22 cellular contexts compared by ENCODE assay signal in genomic region chr16:11283820-11284248, GRCh38.
DNase-seq lines count a peak whose midpoint lies in the region; ATAC-seq and TF ChIP-seq lines count a peak whose summit lies in the region.
"Had no signal": no experiment of that assay in that cellular context is flagged by ENCODE, and none has a peak within 500 bp of the region (broad histone marks: within the 10 kb centered on the region; RNA-seq: fewer than 3 reads in every experiment).

No MANE protein-coding gene starts in this region.

- no peaks in the 10 kb centered on the region for H3K79me2 ChIP-seq in MM.1S (ENCODE audit: low read length)

- ATAC-seq in GM21447 (IDR thresholded peaks at IDR 0.05; ENCODE audit: unreplicated experiment): no peak
- ATAC-seq: activated T-cell treated with anti-CD3 and anti-CD28 coated beads, Interleukin-2, amount 50 U/mL, for 72 hours; left colon; psoas muscle; T-helper 17 cell had no signal

- TF ChIP-seq CTCF in retinal pigment epithelial cell (conservative IDR thresholded peaks at IDR 0.05; ENCODE audit: low read depth, low read length) (peak; percentile 6), MM.1S (IDR thresholded peaks at IDR 0.05; ENCODE audit: low read length) (no peak)

- H3K4me3 ChIP-seq in retinal pigment epithelial cell (ENCODE audit: low read length): no peak overlapping the region
- no peak overlapping the region for H3K4me3 ChIP-seq in MM.1S (ENCODE audit: low read length)
- H3K4me3 ChIP-seq: colonic mucosa, psoas muscle, uterus had no signal

- H3K36me3 ChIP-seq in MM.1S (replicated peaks; ENCODE audit: insufficient read depth, low read length): no peaks in the 10 kb centered on the region
- H3K36me3 ChIP-seq: colonic mucosa, uterus had no signal

- H3K4me2 ChIP-seq in MM.1S (ENCODE audit: low read depth, low read length): no peak overlapping the region

- no peak overlapping the region for H2AFZ ChIP-seq in MM.1S (ENCODE audit: low read length)

- H3K4me1 ChIP-seq in MM.1S (ENCODE audit: low read length): 0 out of 2 replicates have a peak, but pooled peaks cover 7% of the 10 kb centered on the region
- H3K4me1 ChIP-seq: colonic mucosa, psoas muscle, uterus had no signal

- H3K27ac ChIP-seq in MM.1S (ENCODE audit: low read length): no peak overlapping the region
- H3K27ac ChIP-seq: colonic mucosa, psoas muscle, uterus had no signal

- H3K27me3 ChIP-seq in MM.1S (replicated peaks; ENCODE audit: insufficient read depth, low read length): 0 out of 2 replicates have a peak, but pooled peaks cover 3% of the 10 kb centered on the region
- H3K27me3 ChIP-seq: colonic mucosa, uterus had no signal

- H4K20me1 ChIP-seq in MM.1S (ENCODE audit: insufficient read depth, low read length): no peaks in the 10 kb centered on the region

- H3F3A ChIP-seq in MM.1S (ENCODE audit: insufficient read depth, low read length): no peaks in the 10 kb centered on the region

- no peak overlapping the region for H3K9ac ChIP-seq in MM.1S (ENCODE audit: low read length)

- no peaks in the 10 kb centered on the region for H3K9me3 ChIP-seq in MM.1S (replicated peaks; ENCODE audit: insufficient read depth, low read length)
- H3K9me3 ChIP-seq: colonic mucosa, psoas muscle, uterus had no signal

- DNase-seq in NOMO-1 treated with DMSO at 0.1 percent for 48 hours (lab: John Stamatoyannopoulos, UW; ENCODE audit: unreplicated experiment) (peak; percentile 28), NOMO-1 treated with dmso at 0.1 percent for 144 hours (lab: John Stamatoyannopoulos, UW; ENCODE audit: unreplicated experiment) (no peak), MV-4-11 (lab: John Stamatoyannopoulos, UW) (peak; percentile 51), fibroblast of gingiva (ENCODE audit: low read depth) (peak; percentile 14), retinal pigment epithelial cell (ENCODE audit: low read depth) (no peak), MM.1S (no peak), COLO829 (ENCODE audit: low spot score) (no peak)
- DNase-seq: 8988T; activated naive CD4-positive, alpha-beta T cell treated with anti-CD3 and anti-CD28 coated beads, Interleukin-2, amount 50 U/mL, for 16 hours; activated T-cell treated with anti-CD3 and anti-CD28 coated beads, Interleukin-2, amount 50 U/mL, for 72 hours; C1 segment of cervical spinal cord; colonic mucosa; foreskin melanocyte; Karpas-422; left colon; NCI-H1417; NCI-H69; psoas muscle; stimulated activated CD4-positive, alpha-beta T cell treated with anti-CD3 and anti-CD28 coated beads, Interleukin-4, amount 100 ng/mL, for 24 hours; T-helper 17 cell; uterus had no signal

- no peaks in the 10 kb centered on the region for H3K9me2 ChIP-seq in MM.1S (replicated peaks; ENCODE audit: insufficient read depth, low read length)

Comparison
In these comparisons a context has a peak if more than half of its experiments do, and no peak if none do; other contexts are left out.
1. DNase-seq: peak in NOMO-1 treated with DMSO at 0.1 percent for 48 hours (single experiment), MV-4-11 (single experiment) and fibroblast of gingiva (single experiment); none in NOMO-1 treated with dmso at 0.1 percent for 144 hours (single experiment), retinal pigment epithelial cell (single experiment), MM.1S (single experiment) and COLO829 (single experiment).